In genomic region chr18:2526320-2526719, GRCh38 we compare ENCODE assay signal across 17 cellular contexts. TPM values are rescaled to one million over a fixed set of nuclear protein-coding genes. Genes with fewer than 3 reads are reported as not detected.
"Had no signal": no experiment of that assay in that cellular context is flagged by ENCODE, and none has a peak within 500 bp of the region (broad histone marks: within the 10 kb centered on the region; RNA-seq: fewer than 3 reads in every experiment).

No MANE protein-coding gene starts in this region.

- H3K9me3 ChIP-seq: ascending aorta, esophagus muscularis mucosa, mucosa of descending colon, neutrophil, stomach, uterus had no signal

- H3K27me3 ChIP-seq: ascending aorta, dorsolateral prefrontal cortex, esophagus muscularis mucosa, neutrophil, stomach, uterus had no signal

- H3K4me3 ChIP-seq: ascending aorta, dorsolateral prefrontal cortex, esophagus muscularis mucosa, lung, mucosa of descending colon, skin epidermis, stomach, uterus had no signal

- H3K4me1 ChIP-seq: ascending aorta, esophagus muscularis mucosa, stomach, uterus had no signal

- ATAC-seq: activated naive CD8-positive, alpha-beta T cell treated with anti-CD3 and anti-CD28 coated beads, Interleukin-2, amount 50 U/mL, for 24 hours; mucosa of descending colon; naive thymus-derived CD8-positive, alpha-beta T cell; WTC11 had no signal

- H3K36me3 ChIP-seq: ascending aorta, esophagus muscularis mucosa, neutrophil, stomach, uterus had no signal

- FAIRE-seq: bronchial epithelial cell, endometrium had no signal

- H3K27ac ChIP-seq: ascending aorta, dorsolateral prefrontal cortex, esophagus muscularis mucosa, neutrophil, skin epidermis, stomach, uterus had no signal

- DNase-seq: activated CD4-positive, alpha-beta T cell treated with anti-CD3 and anti-CD28 coated beads for 48 hours; activated naive CD4-positive, alpha-beta T cell treated with Interleukin-2 at 50 U/mL for 16 hours; activated naive CD8-positive, alpha-beta T cell treated with anti-CD3 and anti-CD28 coated beads, Interleukin-2, amount 50 U/mL, for 24 hours; dorsolateral prefrontal cortex; glutamatergic neuron; mucosa of descending colon; naive thymus-derived CD8-positive, alpha-beta T cell; stomach; uterus had no signal

RNA-seq across cellular contexts. Expression of gene METTL4, which starts 45.0 kb away (rescaled TPM):
- total RNA-seq: ascending aorta had no signal

RNA-seq across cellular contexts. Expression of gene NDC80, which starts 45.0 kb away (rescaled TPM):
- total RNA-seq: ascending aorta had no signal
